Comparison of ENCODE assay signal across 1 cellular context in genomic region chr6:87589693-87590416, GRCh38.
TF ChIP-seq lines count a peak whose summit lies in the region.

ORC3 (plus strand) TSS chr6:87590135; CDS start chr6:87590169, 34 bp downstream.
RARS2 (minus strand) TSS chr6:87589987; CDS start chr6:87589957, 30 bp downstream.

TF ChIP-seq in WTC11, 78 proteins besides CTCF, POLR2A, EP300 and RAD21 (continued from another document):
- TF ChIP-seq ZNF532 (CRISPR knock-in tag; IDR thresholded peaks at IDR 0.05; ENCODE audit: borderline replicate concordance) (no peak), E2F5 (CRISPR knock-in tag; IDR thresholded peaks at IDR 0.05) (peak; percentile 86), ZNF263 (CRISPR knock-in tag; IDR thresholded peaks at IDR 0.05; ENCODE audit: low read depth) (no peak), ZNF138 (CRISPR knock-in tag; conservative IDR thresholded peaks at IDR 0.05) (no peak), TP53 (CRISPR knock-in tag; IDR thresholded peaks at IDR 0.05) (no peak), TCF7 (CRISPR knock-in tag; IDR thresholded peaks at IDR 0.05; ENCODE audit: low read depth) (peak; percentile 61; the same call in 1 of the 2 replicates), KAT7 (CRISPR knock-in tag; IDR thresholded peaks at IDR 0.05; ENCODE audit: borderline replicate concordance) (peak; percentile 88), ERG (CRISPR knock-in tag; IDR thresholded peaks at IDR 0.05) (no peak), PREB (CRISPR knock-in tag; IDR thresholded peaks at IDR 0.05; ENCODE audit: borderline replicate concordance) (no peak), NFYB (CRISPR knock-in tag; conservative IDR thresholded peaks at IDR 0.05; ENCODE audit: low read depth) (peak; percentile 94), NFE2L1 (CRISPR knock-in tag; IDR thresholded peaks at IDR 0.05) (peak; percentile 84; the same call in 1 of the 2 replicates), GRHL2 (CRISPR knock-in tag; IDR thresholded peaks at IDR 0.05; ENCODE audit: insufficient replicate concordance, severe bottlenecking) (no peak), HMGXB4 (CRISPR knock-in tag; IDR thresholded peaks at IDR 0.05) (0 out of 2 replicates have a peak, but pooled peaks have one; percentile 27), HMGA2 (CRISPR knock-in tag; IDR thresholded peaks at IDR 0.05) (no peak), EMX1 (CRISPR knock-in tag; IDR thresholded peaks at IDR 0.05) (no peak), ATF1 (CRISPR knock-in tag; IDR thresholded peaks at IDR 0.05) (no peak)
TF ChIP-seq in WTC11: peak in this region for 21.
